Comparison of ENCODE assay signal across 26 cellular contexts in genomic region chr10:65765006-65765546, GRCh38.
"Had no signal": no experiment of that assay in that cellular context is flagged by ENCODE, and none has a peak within 500 bp of the region (broad histone marks: within the 10 kb centered on the region; RNA-seq: fewer than 3 reads in every experiment).

No MANE protein-coding gene starts in this region.

- H3K36me3 Mint-ChIP-seq: activated naive CD8-positive, alpha-beta T cell treated with anti-CD3 and anti-CD28 coated beads for 36 hours; naive B cell; stimulated activated naive B cell treated with anti-CD40 and anti-IgM and Interleukin-4, amounts not matched to agents 10 μg/mL and 1 μg/mL and 100 μg/mL, for 72 hours had no signal

- H3K9me3 Mint-ChIP-seq: activated naive CD4-positive, alpha-beta T cell treated with anti-CD3 and anti-CD28 coated beads for 36 hours; activated naive CD8-positive, alpha-beta T cell treated with anti-CD3 and anti-CD28 coated beads for 36 hours; nephron progenitor cell; T-helper 1 cell treated with Interleukin-12 subunit alpha and Interleukin-12 subunit beta and Interleukin-4 antibody, amounts not matched to agents 30 μg/mL and 1 μg/mL, for 36 hours had no signal

- DNase-seq: activated CD4-positive, alpha-beta T cell treated with anti-CD3 and anti-CD28 coated beads for 48 hours; activated CD4-positive, alpha-beta T cell treated with anti-CD3 and anti-CD28 coated beads, Interleukin-2, amount 50 U/mL, for 48 hours; activated CD8-positive, alpha-beta memory T cell treated with anti-CD3 and anti-CD28 coated beads for 24 hours; activated effector memory CD4-positive, alpha-beta T cell treated with Interleukin-2 at 50 U/mL for 16 hours; activated naive CD4-positive, alpha-beta T cell treated with anti-CD3 and anti-CD28 coated beads for 36 hours; activated naive CD8-positive, alpha-beta T cell treated with anti-CD3 and anti-CD28 coated beads for 36 hours; adrenal gland; aorta; brain microvascular endothelial cell; cortex of kidney; effector memory CD8-positive, alpha-beta T cell; erythroblast; heart left ventricle; islet precursor cell; left cardiac atrium; left ventricle myocardium superior; naive B cell; nephron progenitor cell; ovary; psoas muscle; stimulated activated CD4-positive, alpha-beta T cell treated with anti-CD3 and anti-CD28 coated beads, Interleukin-15, amount 100 ng/mL, for 24 hours; stimulated activated CD4-positive, alpha-beta T cell treated with anti-CD3 and anti-CD28 coated beads, Interleukin-2, amount 100 ng/mL, for 24 hours; stimulated activated naive B cell treated with anti-CD40 and anti-IgM and Interleukin-4, amounts not matched to agents 10 μg/mL and 1 μg/mL and 100 μg/mL, for 72 hours; T-helper 9 cell had no signal

- H3K4me1 Mint-ChIP-seq: activated naive CD8-positive, alpha-beta T cell treated with anti-CD3 and anti-CD28 coated beads for 36 hours; naive B cell; nephron progenitor cell; stimulated activated naive B cell treated with anti-CD40 and anti-IgM and Interleukin-4, amounts not matched to agents 10 μg/mL and 1 μg/mL and 100 μg/mL, for 72 hours had no signal

- ATAC-seq: activated CD4-positive, CD25-positive, alpha-beta regulatory T cell treated with anti-CD3 and anti-CD28 coated beads, Interleukin-2, amount 50 U/mL, for 24 hours; effector memory CD8-positive, alpha-beta T cell; heart left ventricle; left cardiac atrium; left ventricle myocardium superior; psoas muscle; stimulated activated naive B cell treated with anti-CD40 and anti-IgM and Interleukin-4, amounts not matched to agents 10 μg/mL and 1 μg/mL and 100 μg/mL, for 72 hours had no signal

- H3K27me3 Mint-ChIP-seq: activated naive CD8-positive, alpha-beta T cell treated with anti-CD3 and anti-CD28 coated beads for 36 hours; effector memory CD8-positive, alpha-beta T cell; naive B cell; stimulated activated naive B cell treated with anti-CD40 and anti-IgM and Interleukin-4, amounts not matched to agents 10 μg/mL and 1 μg/mL and 100 μg/mL, for 72 hours had no signal

- H3K27ac Mint-ChIP-seq: activated naive CD4-positive, alpha-beta T cell treated with anti-CD3 and anti-CD28 coated beads for 36 hours; activated naive CD8-positive, alpha-beta T cell treated with anti-CD3 and anti-CD28 coated beads for 36 hours; effector memory CD8-positive, alpha-beta T cell; naive B cell; nephron progenitor cell; stimulated activated naive B cell treated with anti-CD40 and anti-IgM and Interleukin-4, amounts not matched to agents 10 μg/mL and 1 μg/mL and 100 μg/mL, for 72 hours; T-helper 1 cell treated with Interleukin-12 subunit alpha and Interleukin-12 subunit beta and Interleukin-4 antibody, amounts not matched to agents 30 μg/mL and 1 μg/mL, for 36 hours had no signal

- H3K4me3 Mint-ChIP-seq: activated naive CD4-positive, alpha-beta T cell treated with anti-CD3 and anti-CD28 coated beads for 36 hours; activated naive CD8-positive, alpha-beta T cell treated with anti-CD3 and anti-CD28 coated beads for 36 hours; effector memory CD8-positive, alpha-beta T cell; naive B cell; nephron progenitor cell; stimulated activated naive B cell treated with anti-CD40 and anti-IgM and Interleukin-4, amounts not matched to agents 10 μg/mL and 1 μg/mL and 100 μg/mL, for 72 hours; T-helper 1 cell treated with Interleukin-12 subunit alpha and Interleukin-12 subunit beta and Interleukin-4 antibody, amounts not matched to agents 30 μg/mL and 1 μg/mL, for 36 hours had no signal
